11 cellular contexts compared by ENCODE assay signal in the genomic region with DNA sequence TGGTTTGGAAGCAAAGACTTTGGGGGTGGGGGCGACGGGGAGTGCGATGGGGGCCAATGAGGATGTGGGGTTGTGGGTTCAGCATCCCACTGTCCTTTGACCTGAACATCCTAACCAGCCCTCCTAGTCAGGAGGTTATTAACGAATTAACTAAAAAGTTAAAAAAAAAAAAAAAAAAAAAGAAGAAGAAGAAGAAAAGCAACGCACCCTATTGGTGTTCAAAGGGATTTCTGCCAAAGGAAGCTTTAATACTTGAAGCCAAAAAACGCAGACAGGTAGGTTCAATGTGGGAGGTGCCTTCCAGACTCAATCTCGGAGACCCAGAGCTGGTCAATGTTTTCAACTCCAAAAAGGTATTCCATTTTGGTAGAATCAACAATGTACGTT. TPM values are rescaled to one million over a fixed set of nuclear protein-coding genes. Genes with fewer than 3 reads are reported as not detected.
DNase-seq lines count a peak whose midpoint lies in the region; ATAC-seq and TF ChIP-seq lines count a peak whose summit lies in the region.
"Had no signal": no experiment of that assay in that cellular context is flagged by ENCODE, and none has a peak within 500 bp of the region (broad histone marks: within the 10 kb centered on the region; RNA-seq: fewer than 3 reads in every experiment).

No MANE protein-coding gene starts in this region.

- no peak for TF ChIP-seq CTCF in RWPE2 (IDR thresholded peaks at IDR 0.05; ENCODE audit: poor library complexity, severe bottlenecking)
- TF ChIP-seq CTCF in stomach (IDR thresholded peaks at IDR 0.05) = no peak

- H3K27ac ChIP-seq in RWPE2 (ENCODE audit: poor library complexity, severe bottlenecking) (no peak overlapping the region), stomach (peak overlapping the region in 4 of 5 donors; percentile 81 to 92 (median 82))

- H3K27me3 Mint-ChIP-seq in activated CD4-positive, alpha-beta T cell treated with anti-CD3 and anti-CD28 coated beads for 36 hours = peaks cover 62% of the 10 kb centered on the region

- no peak for TF ChIP-seq EP300 in stomach (IDR thresholded peaks at IDR 0.05)

- no peaks in the 10 kb centered on the region for H3K36me3 ChIP-seq in RWPE2 (ENCODE audit: low read depth)
- H3K36me3 ChIP-seq in stomach = no peaks in the 10 kb centered on the region

- DNase-seq in activated CD4-positive, alpha-beta T cell treated with anti-CD3 and anti-CD28 coated beads for 36 hours = no peak
- DNase-seq in activated CD4-positive, alpha-beta T cell treated with anti-CD3 and anti-CD28 coated beads, Interleukin-2, amount 50 U/mL, for 48 hours = no peak
- DNase-seq in RWPE2 (ENCODE audit: low spot score) (no peak), stomach (no peak)
- DNase-seq in activated CD4-positive, alpha-beta T cell treated with anti-CD3 and anti-CD28 coated beads for 48 hours = no peak
- DNase-seq: anterior cingulate cortex; NCI-H1417; stimulated activated CD4-positive, alpha-beta T cell treated with anti-CD3 and anti-CD28 coated beads, Interleukin-4, amount 100 ng/mL, for 24 hours had no signal

- no peaks in the 10 kb centered on the region for H3K9me3 ChIP-seq in RWPE2 (ENCODE audit: severe bottlenecking)
- H3K9me3 ChIP-seq in iPS-18c (ENCODE audit: control insufficient read depth, insufficient read depth, low read length) = no peaks in the 10 kb centered on the region
- no peaks in the 10 kb centered on the region for H3K9me3 ChIP-seq in stomach

- H3K4me1 ChIP-seq in RWPE2 (ENCODE audit: insufficient read depth, poor library complexity, severe bottlenecking) (no peaks in the 10 kb centered on the region), stomach (peaks cover 7 to 44% (median 33%) of the 10 kb centered on the region in 4 donors)

- no peak overlapping the region for H3K27ac Mint-ChIP-seq in activated CD4-positive, alpha-beta T cell treated with anti-CD3 and anti-CD28 coated beads for 36 hours

- POLR2A ChIA-PET in activated CD4-positive, alpha-beta T cell treated with anti-CD3 and anti-CD28 coated beads for 36 hours (lab: Charles Lee) = no interaction called here

- peak overlapping the region; percentile 25 for H3K4me3 ChIP-seq in RWPE2 (ENCODE audit: severe bottlenecking)
- H3K4me3 ChIP-seq in iPS-18c (ENCODE audit: insufficient read depth, low read depth, low read length) = peak overlapping the region; percentile 50; the same call in 1 of the 2 replicates
- H3K4me3 ChIP-seq in stomach = peak overlapping the region; percentile 52 to 69 (median 64)

- ATAC-seq in activated CD4-positive, alpha-beta T cell treated with anti-CD3 and anti-CD28 coated beads for 36 hours = no peak
- ATAC-seq in RWPE2 (ENCODE audit: low read depth) = no peak
- no peak for ATAC-seq in HG03565 (IDR thresholded peaks at IDR 0.05; ENCODE audit: unreplicated experiment)
- no peak for ATAC-seq in GM21717 (IDR thresholded peaks at IDR 0.05; ENCODE audit: unreplicated experiment)

- H3K9me3 Mint-ChIP-seq in activated CD4-positive, alpha-beta T cell treated with anti-CD3 and anti-CD28 coated beads for 36 hours (ENCODE audit: low read depth) = no peaks in the 10 kb centered on the region

- WGBS in stomach, 5 donors = 5 to 9% (median 6%) methylated on average over 8 of the region's 8 CpGs

- H3K4me1 Mint-ChIP-seq in activated CD4-positive, alpha-beta T cell treated with anti-CD3 and anti-CD28 coated beads for 36 hours = peaks cover 9% of the 10 kb centered on the region

- H3K27me3 ChIP-seq in RWPE2 (ENCODE audit: insufficient read depth, poor library complexity, severe bottlenecking) (peaks cover 19% of the 10 kb centered on the region), stomach (peaks cover 3 to 67% (median 19%) of the 10 kb centered on the region in 3 donors)

- intact Hi-C loops in activated CD4-positive, alpha-beta T cell treated with anti-CD3 and anti-CD28 coated beads for 36 hours (cut with DNase I, micrococcal nuclease) = no loop called here
- intact Hi-C loops in stomach (cut with DNase I; ENCODE audit: low total_unique reads) = no loop called here

- CTCF ChIA-PET in activated CD4-positive, alpha-beta T cell treated with anti-CD3 and anti-CD28 coated beads for 36 hours (lab: Charles Lee) = interaction anchor here (0.9 to 1.8 kb wide), 5 partner anchors 13 to 75 kb away, joined by 3 to 5 read pairs (median 4); no protein-coding TSS in a partner anchor

- no peak for TF ChIP-seq POLR2A in stomach (IDR thresholded peaks at IDR 0.05)

- H3K36me3 Mint-ChIP-seq in activated CD4-positive, alpha-beta T cell treated with anti-CD3 and anti-CD28 coated beads for 36 hours (ENCODE audit: low read depth) = no peaks in the 10 kb centered on the region

- H3K4me3 Mint-ChIP-seq in activated CD4-positive, alpha-beta T cell treated with anti-CD3 and anti-CD28 coated beads for 36 hours = peak overlapping the region; percentile 26

RNA-seq across cellular contexts. Expression of a gene that starts 2.2 kb away (rescaled TPM):
- total RNA-seq in activated CD4-positive, alpha-beta T cell treated with anti-CD3 and anti-CD28 coated beads for 36 hours = under 1 TPM; 0.07 to 0.11 TPM
- 10 to 100 TPM in 4 of 5 donors, 1 to 10 TPM in 1; 3.8 to 84.9 (median 64.3) TPM for total RNA-seq in stomach
- polyA plus RNA-seq in stomach = 100 to 1,000 TPM in 1 of 3 donors, 10 to 100 TPM in 2; 42.0 to 103 (median 65.2) TPM

RNA-seq across cellular contexts. Expression of a gene that starts 56.0 kb away (rescaled TPM):
- 1 to 10 TPM; 9.9 to 10.0 TPM for total RNA-seq in activated CD4-positive, alpha-beta T cell treated with anti-CD3 and anti-CD28 coated beads for 36 hours
- 10 to 100 TPM; 23.9 to 85.7 (median 32.1) TPM for total RNA-seq in stomach
- polyA plus RNA-seq in stomach = 10 to 100 TPM; 15.6 to 36.9 (median 24.3) TPM

Comparison
In these comparisons a context has a peak if more than half of its experiments do, and no peak if none do; other contexts are left out.
1. RNA of a gene that starts 2.2 kb away (total RNA-seq): 3.8 to 84.9 TPM in stomach; 0.07 to 0.11 TPM in activated CD4-positive, alpha-beta T cell treated with anti-CD3 and anti-CD28 coated beads for 36 hours; every median in the first group is over 4 times any median in the second.
2. Peak in every context shown above with its lines, with median percentiles within 50 percentile points of each other: H3K4me3 ChIP-seq.